In genomic region chr15:86465470-86466039, GRCh38 we compare ENCODE assay signal across 6 cellular contexts.
DNase-seq lines count a peak whose midpoint lies in the region; ATAC-seq, FAIRE-seq and TF ChIP-seq lines count a peak whose summit lies in the region.
"Not testable (repeated sequence)": the region's sequence is repeated elsewhere in the genome, so short reads cannot be mapped to it uniquely, and the experiment has no call there.

No MANE protein-coding gene starts in this region.

- not testable (repeated sequence) for H3K27ac ChIP-seq in A549; HEK293 (ENCODE audit: extremely low read depth, low read depth, low read length); mammary epithelial cell (ENCODE audit: insufficient read depth, low read depth, low read length)

- H3K4me3 Mint-ChIP-seq in IgD-negative memory B cell = not testable (repeated sequence)

- in situ Hi-C loops in mammary epithelial cell (cut with MboI; ENCODE audit: low sequenced_read_pairs in 2 of 2) = not testable (repeated sequence)

- H3K9me3 Mint-ChIP-seq in IgD-negative memory B cell = peaks cover 4 to 20% (median 6%) of the 10 kb centered on the region in 3 donors

- BruUV-seq in mammary epithelial cell (replicated peaks; lab: Mats Ljungman, UMichigan) = not testable (repeated sequence)

- POLR2A ChIA-PET in A549 (lab: Yijun Ruan, JAX); HEK293 (lab: Yijun Ruan, JAX): not testable (repeated sequence)

- H3K4me2 ChIP-seq in A549; mammary epithelial cell (ENCODE audit: insufficient read depth, low read depth, low read length): not testable (repeated sequence)

- CTCF ChIA-PET in A549 (lab: Yijun Ruan, JAX); HEK293 (lab: Yijun Ruan, JAX); mammary epithelial cell (lab: Charles Lee; ENCODE audit: low non-redundant PET): not testable (repeated sequence)

- not testable (repeated sequence) for H3K27me3 ChIP-seq in mammary epithelial cell (ENCODE audit: insufficient read depth, low read length)

- ATAC-seq in A549 = not testable (repeated sequence)

- not testable (repeated sequence) for TF ChIP-seq POLR2A in A549 (IDR thresholded peaks at IDR 0.05; ENCODE audit: low read length)

- intact Hi-C loops in mammary epithelial cell (cut with micrococcal nuclease) = not testable (repeated sequence)

- not testable (repeated sequence) for H3K36me3 ChIP-seq in HEK293 (ENCODE audit: control insufficient read depth in 2 of 2, insufficient read depth in 1 of 2, low read length in 2 of 2); mammary epithelial cell (ENCODE audit: insufficient read depth, low read length)

- TF ChIP-seq EP300 in A549 (IDR thresholded peaks at IDR 0.05) = not testable (repeated sequence)

- not testable (repeated sequence) for H3K4me1 ChIP-seq in A549; HEK293 (ENCODE audit: control insufficient read depth, insufficient read depth, low read length); mammary epithelial cell (ENCODE audit: insufficient read depth, low read length)

- 7% methylated on average over 8 of the region's 8 CpGs for WGBS in A549 (ENCODE audit: missing lambda C conversion rate)
- WGBS in mammary epithelial cell (ENCODE audit: low coverage, missing lambda C conversion rate) = 60% methylated on average over 5 of the region's 8 CpGs

- not testable (repeated sequence) for DNase-seq in A549 (ENCODE audit: low read depth in 1 of 2, low spot score in 1 of 2)
- DNase-seq in SK-N-DZ (ENCODE audit: low spot score) = peak; percentile 16
- DNase-seq in mammary epithelial cell = peak; percentile 9
- peak; percentile 13 for DNase-seq in epithelial cell of esophagus (ENCODE audit: low read depth)

- not testable (repeated sequence) for H3K79me2 ChIP-seq in mammary epithelial cell (ENCODE audit: insufficient read depth, low read length)

- FAIRE-seq in A549 (lab: Jason Lieb, UNC) = not testable (repeated sequence)

- H3K4me3 ChIP-seq in A549; HEK293 (ENCODE audit: low read depth, low read length); mammary epithelial cell (replicated peaks in 1 of 3; ENCODE audit: insufficient read depth in 1 of 3, low read depth in 2 of 3, low read length in 3 of 3); epithelial cell of esophagus (ENCODE audit: low read length): not testable (repeated sequence)

- not testable (repeated sequence) for H3K36me3 Mint-ChIP-seq in IgD-negative memory B cell

- not testable (repeated sequence) for H4K20me1 ChIP-seq in mammary epithelial cell (ENCODE audit: insufficient read depth, low read length)

- H3K27me3 Mint-ChIP-seq in IgD-negative memory B cell = not testable (repeated sequence)

- not testable (repeated sequence) for H3K9me3 ChIP-seq in A549; HEK293 (ENCODE audit: control insufficient read depth, insufficient read depth, low read depth, low read length); mammary epithelial cell (replicated peaks; ENCODE audit: insufficient read depth, low read length)

- TF ChIP-seq RAD21 in A549 (conservative IDR thresholded peaks at IDR 0.05 in 1 of 2, IDR thresholded peaks at IDR 0.05 in 1 of 2) = not testable (repeated sequence)

- H3K9ac ChIP-seq in mammary epithelial cell (ENCODE audit: insufficient read depth, low read length) = not testable (repeated sequence)

- not testable (repeated sequence) for TF ChIP-seq CTCF in A549 (IDR thresholded peaks at IDR 0.05); HEK293 (tag by site-specific recombination; IDR thresholded peaks at IDR 0.05); mammary epithelial cell (conservative IDR thresholded peaks at IDR 0.05 in 1 of 2, IDR thresholded peaks at IDR 0.05 in 1 of 2; ENCODE audit: extremely low read depth in 1 of 2, insufficient read depth in 1 of 2, low read depth in 1 of 2, low read length in 2 of 2); epithelial cell of esophagus (IDR thresholded peaks at IDR 0.05; ENCODE audit: insufficient read depth, low read depth, low read length, missing control alignments)

- H2AFZ ChIP-seq in mammary epithelial cell (ENCODE audit: low read depth, low read length) = not testable (repeated sequence)

- not testable (repeated sequence) for H3K4me1 Mint-ChIP-seq in IgD-negative memory B cell

- peak overlapping the region in 2 of 3 donors; percentile 44 to 72 for H3K27ac Mint-ChIP-seq in IgD-negative memory B cell

- dilution Hi-C loops in mammary epithelial cell (cut with HindIII; ENCODE audit: low sequenced_read_pairs) = not testable (repeated sequence)

TF ChIP-seq in A549, 52 proteins besides CTCF, POLR2A, EP300 and RAD21:
- TF ChIP-seq RNF2 (IDR thresholded peaks at IDR 0.05; ENCODE audit: borderline replicate concordance, low read depth) = 0 out of 2 replicates have a peak, but pooled peaks have one; percentile 52

TF ChIP-seq in HEK293, 187 proteins besides CTCF, POLR2A, EP300 and RAD21:
- TF ChIP-seq SETDB1 (IDR thresholded peaks at IDR 0.05; ENCODE audit: insufficient read length, low read length) (peak; percentile 99), TCF7L2 (IDR thresholded peaks at IDR 0.05; ENCODE audit: borderline replicate concordance, low read depth, low read length) (peak; percentile 85), TRIM28 (IDR thresholded peaks at IDR 0.05; ENCODE audit: borderline replicate concordance, low read length) (peak; percentile 96)
